15 cellular contexts compared by ENCODE assay signal in genomic region chr9:134625361-134626140, GRCh38.
DNase-seq lines count a peak whose midpoint lies in the region; ATAC-seq and TF ChIP-seq lines count a peak whose summit lies in the region.
"Had no signal": no experiment of that assay in that cellular context is flagged by ENCODE, and none has a peak within 500 bp of the region (broad histone marks: within the 10 kb centered on the region; RNA-seq: fewer than 3 reads in every experiment).

No MANE protein-coding gene starts in this region.

- no peaks in the 10 kb centered on the region for H3K36me3 Mint-ChIP-seq in nephron progenitor cell (ENCODE audit: low read depth)
- H3K36me3 Mint-ChIP-seq: naive thymus-derived CD4-positive, alpha-beta T cell had no signal

- no peak overlapping the region for H3K4me3 ChIP-seq in ACC112 (ENCODE audit: low read depth, low read length)
- H3K4me3 ChIP-seq in HEK293 (ENCODE audit: low read depth, low read length): no peak overlapping the region
- no peak overlapping the region for H3K4me3 ChIP-seq in brain microvascular endothelial cell (ENCODE audit: low read depth, low read length)
- H3K4me3 ChIP-seq in coronary artery: no peak overlapping the region

- ATAC-seq in GM18502 (IDR thresholded peaks at IDR 0.05; ENCODE audit: poor library complexity, unreplicated experiment): no peak
- ATAC-seq: naive thymus-derived CD4-positive, alpha-beta T cell had no signal

- H3K9me3 Mint-ChIP-seq in nephron progenitor cell: no peaks in the 10 kb centered on the region
- H3K9me3 Mint-ChIP-seq: naive thymus-derived CD4-positive, alpha-beta T cell had no signal

- H3K4me1 Mint-ChIP-seq in nephron progenitor cell: peaks cover 70% of the 10 kb centered on the region
- H3K4me1 Mint-ChIP-seq: naive thymus-derived CD4-positive, alpha-beta T cell had no signal

- TF ChIP-seq CTCF in HEK293 (tag by site-specific recombination; IDR thresholded peaks at IDR 0.05) (no peak), brain microvascular endothelial cell (IDR thresholded peaks at IDR 0.05; ENCODE audit: low read depth, low read length, missing control alignments) (no peak), nephron progenitor cell (IDR thresholded peaks at IDR 0.05) (no peak), coronary artery (IDR thresholded peaks at IDR 0.05) (no peak)

- in situ Hi-C loops in brain microvascular endothelial cell (cut with HindIII; ENCODE audit: low pct_ligation_motif_present, low sequenced_read_pairs): loop anchor here (25.0 kb wide), 1 partner anchor 138 kb away; no protein-coding TSS in a partner anchor

- CTCF ChIA-PET in HEK293 (lab: Yijun Ruan, JAX): interaction anchor here (0.6 to 1.3 kb wide), 2 partner anchors 11 to 64 kb away, joined by 3 to 4 read pairs; no protein-coding TSS in a partner anchor

- H3K9me3 ChIP-seq in HEK293 (ENCODE audit: control insufficient read depth, insufficient read depth, low read depth, low read length): no peaks in the 10 kb centered on the region

- H3K27me3 ChIP-seq in ACC112 (ENCODE audit: insufficient read depth, low read length) (no peaks in the 10 kb centered on the region), brain microvascular endothelial cell (replicated peaks) (no peaks in the 10 kb centered on the region)

- no peak overlapping the region for H2AFZ ChIP-seq in ACC112 (ENCODE audit: low read length, unreplicated experiment)

- peaks cover 26% of the 10 kb centered on the region for H3K4me1 ChIP-seq in ACC112 (ENCODE audit: control insufficient read depth, insufficient read depth, low read length, unreplicated experiment)
- no peaks in the 10 kb centered on the region for H3K4me1 ChIP-seq in HEK293 (ENCODE audit: control insufficient read depth, insufficient read depth, low read length)

- H3K36me3 ChIP-seq in ACC112 (ENCODE audit: insufficient read depth, low read length) (no peaks in the 10 kb centered on the region), HEK293 (ENCODE audit: control insufficient read depth in 2 of 2, insufficient read depth in 1 of 2, low read length in 2 of 2) (no peaks in the 10 kb centered on the region), brain microvascular endothelial cell (replicated peaks) (no peaks in the 10 kb centered on the region)

- H3K4me3 Mint-ChIP-seq in nephron progenitor cell: no peak overlapping the region
- H3K4me3 Mint-ChIP-seq: naive thymus-derived CD4-positive, alpha-beta T cell had no signal

- peak overlapping the region; percentile 80 for H3K27ac Mint-ChIP-seq in nephron progenitor cell

- DNase-seq in brain microvascular endothelial cell (peak; percentile 61), nephron progenitor cell (no peak), NCI-H526 treated with DMSO at 0.1 percent for 48 hours (lab: John Stamatoyannopoulos, UW) (no peak), DMS153 (lab: John Stamatoyannopoulos, UW) (no peak), coronary artery (ENCODE audit: low spot score) (no peak)
- DNase-seq: activated T-cell treated with anti-CD3 and anti-CD28 coated beads for 4 hours; naive thymus-derived CD4-positive, alpha-beta T cell; NCI-H1092; NCI-H446; SHP77 had no signal

- H3K27me3 Mint-ChIP-seq in nephron progenitor cell (ENCODE audit: low read depth, poor library complexity): peaks cover 7% of the 10 kb centered on the region

- POLR2A ChIA-PET in HEK293 (lab: Yijun Ruan, JAX): interaction anchor here (1.0 to 1.2 kb wide), 3 partner anchors 16 to 123 kb away, joined by 3 to 4 read pairs (median 3); partner anchors contain the start of gene COL5A1

- H3K27ac ChIP-seq in ACC112 (ENCODE audit: low read depth, low read length) (peak overlapping the region; percentile 56), HEK293 (ENCODE audit: extremely low read depth, low read depth, low read length) (no peak overlapping the region), brain microvascular endothelial cell (peak overlapping the region; percentile 87), coronary artery (no peak overlapping the region)
- H3K27ac ChIP-seq: C4-2B, VCaP had no signal

- no peaks in the 10 kb centered on the region for H3K79me2 ChIP-seq in ACC112 (ENCODE audit: control insufficient read depth, insufficient read depth, low read length, unreplicated experiment)

TF ChIP-seq in HEK293, 187 proteins besides CTCF, POLR2A, EP300 and RAD21:
- no peak for TF ChIP-seq ZNF548 (tag by site-specific recombination; IDR thresholded peaks at IDR 0.05)
- no peak for TF ChIP-seq ZBTB10 (tag by site-specific recombination; IDR thresholded peaks at IDR 0.05)
- peak; percentile 57 for TF ChIP-seq ZIC2 (tag by site-specific recombination; IDR thresholded peaks at IDR 0.05)
- TF ChIP-seq GLIS1 (tag by site-specific recombination; IDR thresholded peaks at IDR 0.05): 0 out of 2 replicates have a peak, but pooled peaks have one; percentile 18

Comparison
In these comparisons a context has a peak if more than half of its experiments do, and no peak if none do; other contexts are left out.
1. H3K27ac ChIP-seq: peak in ACC112 (single experiment) and brain microvascular endothelial cell (single experiment); none in HEK293 (single experiment) and coronary artery (0 of 2).